8 cellular contexts compared by ENCODE assay signal in genomic region chr12:108565976-108566375, GRCh38. TPM values are rescaled to one million over a fixed set of nuclear protein-coding genes. Genes with fewer than 3 reads are reported as not detected.
DNase-seq lines count a peak whose midpoint lies in the region; ATAC-seq and TF ChIP-seq lines count a peak whose summit lies in the region.

No MANE protein-coding gene starts in this region.

- peak overlapping the region; percentile 38 for H3K27ac ChIP-seq in osteoblast (ENCODE audit: low read depth, low read length)

- H3K79me2 ChIP-seq in osteoblast (ENCODE audit: insufficient read depth, low read length) = peaks cover 20% of the 10 kb centered on the region

- peaks cover 7% of the 10 kb centered on the region for H3K36me3 ChIP-seq in endocrine pancreas (ENCODE audit: control insufficient read depth, insufficient read depth, low read length)
- peaks cover 50% of the 10 kb centered on the region for H3K36me3 ChIP-seq in osteoblast (ENCODE audit: insufficient read depth, low read length)

- no peaks in the 10 kb centered on the region for H4K20me1 ChIP-seq in osteoblast (ENCODE audit: insufficient read depth, low read length)

- no peak overlapping the region for H2AFZ ChIP-seq in osteoblast (ENCODE audit: low read length)

- no peak for ATAC-seq in GM21423 (IDR thresholded peaks at IDR 0.05; ENCODE audit: unreplicated experiment)

- DNase-seq in G401 (ENCODE audit: low spot score) (peak; percentile 47), NCI-H2081 treated with DMSO at 0.1 percent for 48 hours (lab: John Stamatoyannopoulos, UW) (peak; percentile 84), osteoblast (ENCODE audit: insufficient read length, low spot score, missing footprints) (no peak), NCI-H526 treated with DMSO at 0.1 percent for 48 hours (lab: John Stamatoyannopoulos, UW) (no peak), NCI-H2227 (lab: John Stamatoyannopoulos, UW; ENCODE audit: unreplicated experiment) (no peak)
- DNase-seq in activated CD8-positive, alpha-beta memory T cell treated with anti-CD3 and anti-CD28 coated beads for 24 hours = peak; percentile 69

- no peak for TF ChIP-seq CTCF in osteoblast (IDR thresholded peaks at IDR 0.05; ENCODE audit: extremely low read depth, low read depth, low read length)

- H3K4me2 ChIP-seq in osteoblast (ENCODE audit: insufficient read depth, low read length) = no peak overlapping the region

- H3K4me1 ChIP-seq in endocrine pancreas (ENCODE audit: control insufficient read depth, insufficient read depth, low read length) (no peaks in the 10 kb centered on the region), osteoblast (ENCODE audit: insufficient read depth, low read length) (peaks cover 27% of the 10 kb centered on the region)

- in situ Hi-C loops in G401 (cut with HindIII; ENCODE audit: low sequenced_read_pairs) = no loop called here

- H3K27me3 ChIP-seq in endocrine pancreas (ENCODE audit: control insufficient read depth, insufficient read depth, low read length) (no peaks in the 10 kb centered on the region), osteoblast (ENCODE audit: insufficient read depth, low read length) (no peaks in the 10 kb centered on the region)

- no peak overlapping the region for H3K4me3 ChIP-seq in endocrine pancreas (ENCODE audit: control insufficient read depth, insufficient read depth, low read length)
- H3K4me3 ChIP-seq in osteoblast (ENCODE audit: insufficient read depth, low read length) = no peak overlapping the region

- no peaks in the 10 kb centered on the region for H3K9me3 ChIP-seq in endocrine pancreas (ENCODE audit: control insufficient read depth, low read length)
- H3K9me3 ChIP-seq in osteoblast (ENCODE audit: low read depth, low read length) = no peaks in the 10 kb centered on the region

- H3K9ac ChIP-seq in endocrine pancreas (ENCODE audit: control insufficient read depth, insufficient read depth, low read length) = peak overlapping the region; percentile 1

RNA-seq across cellular contexts. Expression of gene ISCU, which starts 3.6 kb away (rescaled TPM):
- 157 and 159 TPM in 2 replicates for total RNA-seq in G401 (2014; rRNA removed; shearing (Covaris generic))
- 166 and 184 TPM in 2 replicates for total RNA-seq in osteoblast

RNA-seq across cellular contexts. Expression of gene SART3, which starts 5.0 kb away (rescaled TPM):
- total RNA-seq in G401 (2014; rRNA removed; shearing (Covaris generic)) = 61.3 and 72.8 TPM in 2 replicates
- total RNA-seq in osteoblast = 39.8 and 57.9 TPM in 2 replicates

RNA-seq across cellular contexts. Expression of gene TMEM119, which starts 31.9 kb away (rescaled TPM):
- 0.58 and 7.3 TPM in 2 replicates for total RNA-seq in G401 (2014; rRNA removed; shearing (Covaris generic))
- 359 and 362 TPM in 2 replicates for total RNA-seq in osteoblast

RNA-seq across cellular contexts. Expression of gene FICD, which starts 50.9 kb away (rescaled TPM):
- total RNA-seq in G401 (2014; rRNA removed; shearing (Covaris generic)) = 1.0 and 1.7 TPM in 2 replicates
- 5.4 and 7.7 TPM in 2 replicates for total RNA-seq in osteoblast

Comparison
In these comparisons a context has a peak if more than half of its experiments do, and no peak if none do; other contexts are left out.
1. DNase-seq: peak in G401 (single experiment), NCI-H2081 treated with DMSO at 0.1 percent for 48 hours (single experiment) and activated CD8-positive, alpha-beta memory T cell treated with anti-CD3 and anti-CD28 coated beads for 24 hours (single experiment); none in osteoblast (single experiment), NCI-H526 treated with DMSO at 0.1 percent for 48 hours (single experiment) and NCI-H2227 (single experiment).
2. RNA of gene TMEM119, which starts 31.9 kb away (total RNA-seq): 359 to 362 TPM in osteoblast; 0.58 to 7.3 TPM in G401; every median in the first group is over 10 times any median in the second.